In genomic region chr12:123269395-123269892, GRCh38 we compare ENCODE assay signal across 8 cellular contexts. TPM values are rescaled to one million over a fixed set of nuclear protein-coding genes. Genes with fewer than 3 reads are reported as not detected.
DNase-seq lines count a peak whose midpoint lies in the region; ATAC-seq and TF ChIP-seq lines count a peak whose summit lies in the region.

No MANE protein-coding gene starts in this region.

- ATAC-seq in HG03139 (IDR thresholded peaks at IDR 0.05; ENCODE audit: unreplicated experiment) (no peak), GM18873 (IDR thresholded peaks at IDR 0.05; ENCODE audit: low FRiP score, unreplicated experiment) (no peak)

- peak overlapping the region; percentile 90 for H3K4me3 ChIP-seq in mesodermal cell (ENCODE audit: extremely low read depth, insufficient read depth, low read length, poor library complexity, severe bottlenecking)

- H3K27ac ChIP-seq in mesodermal cell (ENCODE audit: low read depth, low read length, severe bottlenecking), result peak overlapping the region; percentile 96

- no peak for TF ChIP-seq POLR2A in erythroblast (IDR thresholded peaks at IDR 0.05; ENCODE audit: low read length)

- H3K4me1 ChIP-seq in mesodermal cell (ENCODE audit: control insufficient read depth, insufficient read depth, low read length, poor library complexity, severe bottlenecking), result peaks cover 17% of the 10 kb centered on the region

- WGBS in mesodermal cell (ENCODE audit: insufficient coverage in 2 of 2), 2 experiments, result 14 to 15% methylated on average over 18 to 19 of the region's 32 CpGs

- H3K9me3 ChIP-seq in mesodermal cell (ENCODE audit: control insufficient read depth, low read length), result no peaks in the 10 kb centered on the region

- peak; percentile 59 for DNase-seq in DMS153 (lab: John Stamatoyannopoulos, UW)
- peak; percentile 9 for DNase-seq in MV-4-11 (lab: John Stamatoyannopoulos, UW)
- peak; percentile 75 for DNase-seq in activated CD8-positive, alpha-beta memory T cell treated with anti-CD3 and anti-CD28 coated beads, Interleukin-2, amount 50 U/mL, for 48 hours
- DNase-seq in erythroblast (lab: John Stamatoyannopoulos, UW), result peak; percentile 66 to 78
- DNase-seq in stromal cell of bone marrow (ENCODE audit: low read depth), result peak; percentile 52

- peaks cover 45% of the 10 kb centered on the region for H3K36me3 ChIP-seq in mesodermal cell (ENCODE audit: control insufficient read depth, insufficient read depth, low read length)

RNA-seq across cellular contexts. Expression of gene CDK2AP1, which starts 2.2 kb away (rescaled TPM):
- 227 TPM for polyA plus RNA-seq in mesodermal cell (2013, experiment 1 of 2)
- polyA plus RNA-seq in mesodermal cell (2013, experiment 2 of 2), result 235 TPM

RNA-seq across cellular contexts. Expression of gene MTRFR, which starts 36.2 kb away (rescaled TPM):
- polyA plus RNA-seq in mesodermal cell (2013, experiment 1 of 2), result 14.2 TPM
- polyA plus RNA-seq in mesodermal cell (2013, experiment 2 of 2), result 13.9 TPM

RNA-seq across cellular contexts. Expression of gene MPHOSPH9, which starts 36.5 kb away (rescaled TPM):
- 38.3 TPM for polyA plus RNA-seq in mesodermal cell (2013, experiment 1 of 2)
- polyA plus RNA-seq in mesodermal cell (2013, experiment 2 of 2), result 44.8 TPM

Comparison
In these comparisons a context has a peak if more than half of its experiments do, and no peak if none do; other contexts are left out.
1. DNase-seq: peak in every context shown above with its lines; median percentile 75 in activated CD8-positive, alpha-beta memory T cell treated with anti-CD3 and anti-CD28 coated beads, Interleukin-2, amount 50 U/mL, for 48 hours; 72 in erythroblast; 59 in DMS153; 52 in stromal cell of bone marrow; 9 in MV-4-11.